In the genomic region with DNA sequence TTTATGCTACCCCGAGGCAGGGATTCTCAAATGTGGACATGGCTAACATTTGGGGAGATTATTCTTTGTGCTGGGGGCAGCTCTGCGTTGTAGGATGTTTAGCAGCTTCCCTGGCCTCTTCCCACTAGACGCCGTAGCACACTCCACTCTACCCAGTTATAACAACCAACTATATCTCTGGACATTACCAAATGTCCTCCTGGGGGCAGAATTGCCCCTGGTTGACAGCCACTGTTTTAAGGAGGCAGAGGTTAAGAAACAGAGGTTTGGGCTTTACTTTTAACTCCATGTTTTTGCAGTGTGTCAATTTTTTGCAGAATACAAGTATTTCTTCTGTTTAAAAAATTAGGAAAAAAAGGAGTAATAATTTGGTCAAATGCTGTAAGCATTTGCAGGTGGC, we compare ENCODE assay signal across 2 cellular contexts.
TF ChIP-seq lines count a peak whose summit lies in the region.

No MANE protein-coding gene starts in this region.

TF ChIP-seq in SK-N-SH, 30 proteins besides CTCF, POLR2A, EP300 and RAD21 (continued from another document):
- TF ChIP-seq REST (IDR thresholded peaks at IDR 0.05; ENCODE audit: low read depth, low read length) (no peak), MEF2A (IDR thresholded peaks at IDR 0.05; ENCODE audit: borderline replicate concordance, low read depth) (no peak), GATA2 (CRISPR knock-in tag; IDR thresholded peaks at IDR 0.05) (no peak), GABPA (IDR thresholded peaks at IDR 0.05; ENCODE audit: low read depth) (no peak), SMC3 (IDR thresholded peaks at IDR 0.05; ENCODE audit: low read depth, low read length) (no peak), ZBTB33 (IDR thresholded peaks at IDR 0.05; ENCODE audit: borderline replicate concordance, low read depth) (no peak), TEAD4 (IDR thresholded peaks at IDR 0.05; ENCODE audit: borderline replicate concordance, insufficient read depth) (no peak), TAF1 (IDR thresholded peaks at IDR 0.05; ENCODE audit: borderline replicate concordance, low read depth, low read length) (no peak), FOXJ3 (CRISPR knock-in tag; IDR thresholded peaks at IDR 0.05) (no peak), POLR2AphosphoS5 (IDR thresholded peaks at IDR 0.05; ENCODE audit: low read depth, low read length) (no peak), TCF12 (IDR thresholded peaks at IDR 0.05) (no peak), ELF1 (IDR thresholded peaks at IDR 0.05) (no peak)

TF ChIP-seq in SK-N-SH treated with all-trans-retinoic acid at 6 μM for 48 hours, 23 proteins besides CTCF, POLR2A, EP300 and RAD21 (continued from another document):
- TF ChIP-seq ZFP3 (CRISPR knock-in tag; IDR thresholded peaks at IDR 0.05) (no peak), CSDC2 (CRISPR knock-in tag; IDR thresholded peaks at IDR 0.05) (no peak), ZFP30 (CRISPR knock-in tag; IDR thresholded peaks at IDR 0.05) (no peak), RARB (CRISPR knock-in tag; IDR thresholded peaks at IDR 0.05) (no peak), OSR1 (CRISPR knock-in tag; IDR thresholded peaks at IDR 0.05) (no peak), PATZ1 (CRISPR knock-in tag; IDR thresholded peaks at IDR 0.05; ENCODE audit: borderline replicate concordance) (no peak), TOX (CRISPR knock-in tag; IDR thresholded peaks at IDR 0.05; ENCODE audit: borderline replicate concordance) (no peak), ARNTL (CRISPR knock-in tag; IDR thresholded peaks at IDR 0.05; ENCODE audit: borderline replicate concordance, low read depth) (no peak)
